ENCODE assay signal across 31 cellular contexts in genomic region chr21:35586305-35586704, GRCh38.
"Had no signal": no experiment of that assay in that cellular context is flagged by ENCODE, and none has a peak within 500 bp of the region (broad histone marks: within the 10 kb centered on the region; RNA-seq: fewer than 3 reads in every experiment).

No MANE protein-coding gene starts in this region.

- H3K9me3 ChIP-seq: gastrocnemius medialis, left ventricle myocardium inferior, neutrophil, thyroid gland, upper lobe of left lung, vagina had no signal

- H3K4me3 ChIP-seq: gastrocnemius medialis, left ventricle myocardium inferior, skin epidermis, stomach, thyroid gland, upper lobe of left lung, vagina had no signal

- H3K27me3 ChIP-seq: gastrocnemius medialis, neutrophil, thyroid gland, upper lobe of left lung, vagina had no signal

- H3K4me1 ChIP-seq: gastrocnemius medialis, left ventricle myocardium inferior, thyroid gland, upper lobe of left lung, vagina had no signal

- H3K27ac Mint-ChIP-seq: activated CD8-positive, alpha-beta T cell treated with anti-CD3 and anti-CD28 coated beads for 36 hours; activated naive CD4-positive, alpha-beta T cell treated with anti-CD3 and anti-CD28 coated beads, Interleukin-2, amount 50 U/mL, for 24 hours; activated naive CD8-positive, alpha-beta T cell treated with anti-CD3 and anti-CD28 coated beads, Interleukin-2, amount 50 U/mL, for 24 hours; activated T-helper 2 cell treated with anti-CD3 and anti-CD28 coated beads, Interferon-gamma antibody, Interleukin-2, Interleukin-4, amounts not matched to agents 10 μg/mL and 5 μg/mL and 100 μg/mL, durations not matched to agents 14 hours and 24 hours and 36 hours; dendritic cell treated with granulocyte-macrophage colony-stimulating factor and Interleukin-4, amounts not matched to agents 40 ng/mL and 50 ng/mL, for 4 days; naive B cell; nephron progenitor cell; stimulated activated naive B cell treated with anti-CD40 and anti-IgM and Interleukin-4, amounts not matched to agents 10 μg/mL and 1 μg/mL and 100 μg/mL, for 72 hours; WTC11 had no signal

- ATAC-seq: activated CD8-positive, alpha-beta T cell treated with anti-CD3 and anti-CD28 coated beads for 36 hours; activated naive CD8-positive, alpha-beta T cell treated with anti-CD3 and anti-CD28 coated beads, Interleukin-2, amount 50 U/mL, for 24 hours; gastrocnemius medialis; sciatic nerve; stimulated activated naive B cell treated with anti-CD40 and anti-IgM and Interleukin-4, amounts not matched to agents 10 μg/mL and 1 μg/mL and 100 μg/mL, for 72 hours; WTC11 had no signal

- DNase-seq: activated CD4-positive, alpha-beta T cell treated with anti-CD3 and anti-CD28 coated beads for 1 hour; activated CD4-positive, alpha-beta T cell treated with anti-CD3 and anti-CD28 coated beads, Interleukin-2, amount 50 U/mL, for 1 hour; activated CD8-positive, alpha-beta T cell treated with anti-CD3 and anti-CD28 coated beads for 36 hours; activated naive CD8-positive, alpha-beta T cell treated with anti-CD3 and anti-CD28 coated beads, Interleukin-2, amount 50 U/mL, for 24 hours; activated T-cell treated with anti-CD3 and anti-CD28 coated beads, Interleukin-2, amount 50 U/mL, for 48 hours; amygdala; effector CD4-positive, alpha-beta T cell; erythroblast; gastrocnemius medialis; glutamatergic neuron; left ventricle myocardium inferior; mammary epithelial cell; naive B cell; nephron progenitor cell; stimulated activated CD4-positive, alpha-beta T cell treated with anti-CD3 and anti-CD28 coated beads, Interleukin-4, amount 100 ng/mL, for 4 hours; stimulated activated CD8-positive, alpha-beta memory T cell treated with anti-CD3 and anti-CD28 coated beads, Interleukin-4, amount 100 ng/mL, for 48 hours; stimulated activated naive B cell treated with anti-CD40 and anti-IgM and Interleukin-4, amounts not matched to agents 10 μg/mL and 1 μg/mL and 100 μg/mL, for 72 hours; stomach; T-helper 2 cell; thyroid gland; upper lobe of left lung had no signal

- H3K36me3 Mint-ChIP-seq: activated naive CD4-positive, alpha-beta T cell treated with anti-CD3 and anti-CD28 coated beads, Interleukin-2, amount 50 U/mL, for 24 hours; naive B cell; stimulated activated naive B cell treated with anti-CD40 and anti-IgM and Interleukin-4, amounts not matched to agents 10 μg/mL and 1 μg/mL and 100 μg/mL, for 72 hours; WTC11 had no signal

- H3K9me3 Mint-ChIP-seq: activated CD8-positive, alpha-beta T cell treated with anti-CD3 and anti-CD28 coated beads for 36 hours; activated naive CD4-positive, alpha-beta T cell treated with anti-CD3 and anti-CD28 coated beads, Interleukin-2, amount 50 U/mL, for 24 hours; activated naive CD8-positive, alpha-beta T cell treated with anti-CD3 and anti-CD28 coated beads, Interleukin-2, amount 50 U/mL, for 24 hours; central memory CD8-positive, alpha-beta T cell; dendritic cell treated with granulocyte-macrophage colony-stimulating factor and Interleukin-4, amounts not matched to agents 40 ng/mL and 50 ng/mL, for 4 days had no signal

- H3K27me3 Mint-ChIP-seq: activated naive CD4-positive, alpha-beta T cell treated with anti-CD3 and anti-CD28 coated beads, Interleukin-2, amount 50 U/mL, for 24 hours; dendritic cell treated with granulocyte-macrophage colony-stimulating factor and Interleukin-4, amounts not matched to agents 40 ng/mL and 50 ng/mL, for 4 days had no signal

- H3K4me3 Mint-ChIP-seq: activated CD8-positive, alpha-beta T cell treated with anti-CD3 and anti-CD28 coated beads for 36 hours; activated naive CD4-positive, alpha-beta T cell treated with anti-CD3 and anti-CD28 coated beads, Interleukin-2, amount 50 U/mL, for 24 hours; activated naive CD8-positive, alpha-beta T cell treated with anti-CD3 and anti-CD28 coated beads, Interleukin-2, amount 50 U/mL, for 24 hours; central memory CD8-positive, alpha-beta T cell; dendritic cell treated with granulocyte-macrophage colony-stimulating factor and Interleukin-4, amounts not matched to agents 40 ng/mL and 50 ng/mL, for 4 days; naive B cell; nephron progenitor cell; stimulated activated naive B cell treated with anti-CD40 and anti-IgM and Interleukin-4, amounts not matched to agents 10 μg/mL and 1 μg/mL and 100 μg/mL, for 72 hours; WTC11 had no signal

- H3K36me3 ChIP-seq: gastrocnemius medialis, left ventricle myocardium inferior, neutrophil, stomach, thyroid gland, upper lobe of left lung, vagina had no signal

- H3K4me1 Mint-ChIP-seq: central memory CD8-positive, alpha-beta T cell; nephron progenitor cell had no signal

- FAIRE-seq: islet of Langerhans had no signal

- H3K27ac ChIP-seq: gastrocnemius medialis, left ventricle myocardium inferior, neutrophil, skin epidermis, stomach, thyroid gland, upper lobe of left lung, vagina had no signal
